Comparison of ENCODE assay signal across 18 cellular contexts in the genomic region with DNA sequence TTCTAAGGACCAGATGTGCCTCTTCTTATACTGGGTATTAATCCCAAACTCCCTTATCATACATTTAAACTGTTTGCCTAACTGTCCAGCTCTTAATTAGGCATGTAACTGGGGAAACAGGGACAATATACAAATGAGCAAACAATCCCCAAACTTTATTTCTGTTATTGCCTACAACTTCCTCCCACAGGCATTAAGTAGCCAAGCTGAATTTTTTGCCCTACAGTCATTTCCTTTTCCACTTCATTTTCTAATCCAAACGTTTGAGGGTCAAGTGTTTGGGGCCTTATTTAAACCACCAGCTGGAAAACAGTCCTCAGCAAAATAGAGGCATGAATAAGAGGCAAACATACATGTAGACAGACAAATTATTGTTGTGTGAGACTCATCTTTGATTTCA.
DNase-seq lines count a peak whose midpoint lies in the region; ATAC-seq and TF ChIP-seq lines count a peak whose summit lies in the region.
"Had no signal": no experiment of that assay in that cellular context is flagged by ENCODE, and none has a peak within 500 bp of the region (broad histone marks: within the 10 kb centered on the region; RNA-seq: fewer than 3 reads in every experiment).

No MANE protein-coding gene starts in this region.

- intact Hi-C loops in left lung (cut with DNase I) (no loop called here), esophagus squamous epithelium (cut with DNase I) (no loop called here)

- no peak for TF ChIP-seq CTCF in astrocyte of the spinal cord (IDR thresholded peaks at IDR 0.05; ENCODE audit: low read depth, low read length)
- no peak for TF ChIP-seq CTCF in left lung (IDR thresholded peaks at IDR 0.05)
- no peak for TF ChIP-seq CTCF in glutamatergic neuron (IDR thresholded peaks at IDR 0.05; ENCODE audit: partially characterized antibody, unreplicated experiment)
- TF ChIP-seq CTCF in esophagus squamous epithelium (IDR thresholded peaks at IDR 0.05), result no peak

- TF ChIP-seq POLR2A in esophagus squamous epithelium (IDR thresholded peaks at IDR 0.05), result no peak

- H3K27ac ChIP-seq in left lung (peak overlapping the region; percentile 41 to 53), esophagus squamous epithelium (peak overlapping the region in 2 of 4 donors; percentile 37 to 50)

- no peak overlapping the region for H3K27ac Mint-ChIP-seq in glutamatergic neuron (ENCODE audit: unreplicated experiment)
- H3K27ac Mint-ChIP-seq: activated naive CD8-positive, alpha-beta T cell treated with anti-CD3 and anti-CD28 coated beads for 36 hours; B cell; IgD-negative memory B cell had no signal

- H3K4me3 Mint-ChIP-seq in glutamatergic neuron (ENCODE audit: unreplicated experiment), result no peak overlapping the region
- H3K4me3 Mint-ChIP-seq: activated naive CD8-positive, alpha-beta T cell treated with anti-CD3 and anti-CD28 coated beads for 36 hours; B cell; IgD-negative memory B cell had no signal

- H3K9me3 ChIP-seq in left lung, result no peaks in the 10 kb centered on the region
- H3K9me3 ChIP-seq in esophagus squamous epithelium, result no peaks in the 10 kb centered on the region

- no peaks in the 10 kb centered on the region for H3K36me3 Mint-ChIP-seq in glutamatergic neuron (ENCODE audit: unreplicated experiment)
- H3K36me3 Mint-ChIP-seq: activated naive CD8-positive, alpha-beta T cell treated with anti-CD3 and anti-CD28 coated beads for 36 hours; IgD-negative memory B cell had no signal

- DNase-seq in AG08395 (ENCODE audit: low spot score), result peak; percentile 52
- DNase-seq in GM04503 (ENCODE audit: low read depth), result peak; percentile 55
- DNase-seq in astrocyte of the spinal cord (ENCODE audit: low read depth, low spot score), result peak; percentile 33
- no peak for DNase-seq in left lung
- DNase-seq in glutamatergic neuron, result no peak
- DNase-seq in esophagus squamous epithelium (lab: John Stamatoyannopoulos, UW), result no peak
- DNase-seq in stimulated activated naive CD8-positive, alpha-beta T cell treated with anti-CD3 and anti-CD28 coated beads, Interleukin-15, Interleukin-2, amounts not matched to agents 100 U/mL and 50 U/mL, for 24 hours, result no peak
- DNase-seq: activated CD4-positive, CD25-positive, alpha-beta regulatory T cell; activated CD8-positive, alpha-beta memory T cell treated with anti-CD3 and anti-CD28 coated beads, Interleukin-2, amount 50 U/mL, for 48 hours; activated naive CD8-positive, alpha-beta T cell treated with anti-CD3 and anti-CD28 coated beads for 36 hours; DMS79 treated with DMSO at 0.1 percent for 48 hours; midbrain; NCI-H1417; NCI-H446 treated with DMSO at 0.1 percent for 48 hours; substantia nigra had no signal

- no peaks in the 10 kb centered on the region for H3K27me3 Mint-ChIP-seq in glutamatergic neuron (ENCODE audit: unreplicated experiment)

- H3K4me1 Mint-ChIP-seq in glutamatergic neuron (ENCODE audit: low read depth, unreplicated experiment), result peaks cover 8% of the 10 kb centered on the region
- H3K4me1 Mint-ChIP-seq: activated naive CD8-positive, alpha-beta T cell treated with anti-CD3 and anti-CD28 coated beads for 36 hours; B cell; IgD-negative memory B cell had no signal

- in situ Hi-C loops in astrocyte of the spinal cord (cut with HindIII; ENCODE audit: low sequenced_read_pairs), result loop anchor here (25.0 kb wide), 1 partner anchor 185 kb away; a partner anchor contains a TSS

- H3K4me3 ChIP-seq in astrocyte of the spinal cord (ENCODE audit: low read depth, low read length) (no peak overlapping the region), left lung (no peak overlapping the region), esophagus squamous epithelium (no peak overlapping the region)

- no peaks in the 10 kb centered on the region for H3K36me3 ChIP-seq in left lung
- H3K36me3 ChIP-seq in esophagus squamous epithelium, result no peaks in the 10 kb centered on the region

- WGBS in esophagus squamous epithelium, 2 donors, result 0 to 8% methylated on average over 1 of the region's 1 CpG

- no peaks in the 10 kb centered on the region for H3K9me3 Mint-ChIP-seq in glutamatergic neuron (ENCODE audit: unreplicated experiment)
- H3K9me3 Mint-ChIP-seq: activated naive CD8-positive, alpha-beta T cell treated with anti-CD3 and anti-CD28 coated beads for 36 hours; IgD-negative memory B cell had no signal

- ATAC-seq in left lung (peak; percentile 68), GM21390 (IDR thresholded peaks at IDR 0.05; ENCODE audit: unreplicated experiment) (no peak)
- ATAC-seq in stimulated activated naive CD8-positive, alpha-beta T cell treated with anti-CD3 and anti-CD28 coated beads, Interleukin-15, Interleukin-2, amounts not matched to agents 100 U/mL and 50 U/mL, for 24 hours, result no peak

- H3K27me3 ChIP-seq in left lung (no peaks in the 10 kb centered on the region), esophagus squamous epithelium (peaks cover 0 to 74% (median 3%) of the 10 kb centered on the region in 4 donors)

- peaks cover 0 to 33% of the 10 kb centered on the region in 2 donors for H3K4me1 ChIP-seq in left lung
- peaks cover 0 to 19% (median 6%) of the 10 kb centered on the region in 3 donors for H3K4me1 ChIP-seq in esophagus squamous epithelium

Comparison
In these comparisons a context has a peak if more than half of its experiments do, and no peak if none do; other contexts are left out.
1. DNase-seq: peak in AG08395 (single experiment), GM04503 (single experiment) and astrocyte of the spinal cord (single experiment); none in left lung (0 of 2), glutamatergic neuron (single experiment), esophagus squamous epithelium (single experiment) and stimulated activated naive CD8-positive, alpha-beta T cell treated with anti-CD3 and anti-CD28 coated beads, Interleukin-15, Interleukin-2, amounts not matched to agents 100 U/mL and 50 U/mL, for 24 hours (single experiment).